12 cellular contexts compared by ENCODE assay signal in the genomic region with DNA sequence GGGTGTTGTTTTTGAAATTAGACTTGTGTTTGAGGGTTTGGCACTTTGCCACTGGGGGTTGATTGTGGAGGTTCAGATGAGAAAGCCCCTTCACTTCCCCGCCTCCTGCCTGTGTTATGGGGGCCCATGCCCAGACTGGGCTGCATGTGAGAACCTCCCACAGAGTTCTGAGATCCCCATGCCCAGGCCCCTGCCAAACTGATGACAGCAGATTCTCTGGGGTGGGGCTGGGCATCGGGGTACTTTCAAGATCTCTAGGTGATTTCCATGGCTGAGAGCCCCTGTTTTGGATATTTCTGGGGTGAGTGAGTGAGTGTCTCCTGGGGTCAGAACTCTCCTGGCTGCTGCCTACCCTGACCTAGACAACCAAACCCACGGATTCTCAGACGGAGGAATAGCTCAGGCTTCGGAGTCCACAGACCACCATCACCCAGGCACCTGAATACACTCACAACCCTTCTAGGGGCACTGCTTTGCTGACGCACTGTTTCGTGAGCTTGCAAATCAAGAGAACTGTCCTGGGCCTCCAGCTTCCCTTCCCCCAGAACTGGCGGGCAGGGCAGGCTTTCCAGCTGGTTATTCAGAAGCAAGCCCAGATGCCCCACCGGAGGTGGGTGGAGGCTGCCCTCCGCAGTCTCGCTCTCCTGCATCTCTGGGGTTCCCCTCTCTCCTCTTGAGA. TPM values are rescaled to one million over a fixed set of nuclear protein-coding genes. Genes with fewer than 3 reads are reported as not detected.
DNase-seq lines count a peak whose midpoint lies in the region; ATAC-seq, FAIRE-seq and TF ChIP-seq lines count a peak whose summit lies in the region.
"Had no signal": no experiment of that assay in that cellular context is flagged by ENCODE, and none has a peak within 500 bp of the region (broad histone marks: within the 10 kb centered on the region; RNA-seq: fewer than 3 reads in every experiment).

No MANE protein-coding gene starts in this region.

- WGBS in gastroesophageal sphincter (ENCODE audit: low coverage in 1 of 2), 2 donors, result no CpG with 5 or more reads among the region's 11 CpGs

- DNase-seq in activated T-cell treated with anti-CD3 and anti-CD28 coated beads for 24 hours (ENCODE audit: low read depth) (peak; percentile 44), HT-29 (ENCODE audit: low spot score) (no peak), D721Med (ENCODE audit: insufficient read length, low spot score) (no peak)
- peak; percentile 29 for DNase-seq in stimulated activated CD4-positive, alpha-beta T cell treated with anti-CD3 and anti-CD28 coated beads, Interleukin-15, amount 100 ng/mL, for 24 hours
- DNase-seq: DMS153; NK-92 treated with Interleukin-12 subunit alpha and Interleukin-12 subunit beta, amount 100 ng/mL, for 24 hours had no signal

- H3K36me3 ChIP-seq in gastroesophageal sphincter, result no peaks in the 10 kb centered on the region
- H3K36me3 ChIP-seq: breast epithelium had no signal

- no peak for TF ChIP-seq POLR2A in gastroesophageal sphincter (IDR thresholded peaks at IDR 0.05)

- FAIRE-seq in D721Med (lab: Jason Lieb, UNC), result no peak

- ATAC-seq in GM18861 (IDR thresholded peaks at IDR 0.05; ENCODE audit: unreplicated experiment) (peak; percentile 37), HG02588 (IDR thresholded peaks at IDR 0.05; ENCODE audit: unreplicated experiment) (peak; percentile 41), HG02981 (IDR thresholded peaks at IDR 0.05; ENCODE audit: unreplicated experiment) (no peak), gastroesophageal sphincter (no peak)

- no peak overlapping the region for H3K27ac ChIP-seq in gastroesophageal sphincter
- H3K27ac ChIP-seq: breast epithelium, parathyroid adenoma had no signal

- no peak for TF ChIP-seq CTCF in D721Med (IDR thresholded peaks at IDR 0.05; ENCODE audit: insufficient read depth, missing control alignments)
- no peak for TF ChIP-seq CTCF in gastroesophageal sphincter (IDR thresholded peaks at IDR 0.05)

- H3K27me3 ChIP-seq in gastroesophageal sphincter, result peaks cover 8% of the 10 kb centered on the region
- H3K27me3 ChIP-seq: breast epithelium had no signal

- H3K4me1 ChIP-seq in gastroesophageal sphincter, result peaks cover 0 to 21% (median 5%) of the 10 kb centered on the region in 3 donors
- H3K4me1 ChIP-seq: breast epithelium, parathyroid adenoma had no signal

- no peaks in the 10 kb centered on the region for H3K9me3 ChIP-seq in gastroesophageal sphincter
- H3K9me3 ChIP-seq: breast epithelium had no signal

- no peak for TF ChIP-seq EP300 in gastroesophageal sphincter (IDR thresholded peaks at IDR 0.05)

- H3K4me3 ChIP-seq in gastroesophageal sphincter, result no peak overlapping the region
- H3K4me3 ChIP-seq: breast epithelium had no signal

RNA-seq across cellular contexts. Expression of a gene that starts 6.3 kb away (rescaled TPM):
- total RNA-seq in HT-29 (2014; rRNA removed; shearing (Covaris generic)), result 39.5 and 42.4 TPM in 2 replicates
- total RNA-seq in gastroesophageal sphincter, result 1 to 10 TPM in 1 of 4 donors, under 1 TPM in 1, not detected in 2; 0.35 to 1.0 TPM

Comparison
In these comparisons a context has a peak if more than half of its experiments do, and no peak if none do; other contexts are left out.
1. ATAC-seq: peak in GM18861 (single experiment) and HG02588 (single experiment); none in HG02981 (single experiment) and gastroesophageal sphincter (single experiment).
2. DNase-seq: peak in activated T-cell treated with anti-CD3 and anti-CD28 coated beads for 24 hours (single experiment) and stimulated activated CD4-positive, alpha-beta T cell treated with anti-CD3 and anti-CD28 coated beads, Interleukin-15, amount 100 ng/mL, for 24 hours (single experiment); none in HT-29 (single experiment) and D721Med (single experiment).
3. RNA of a gene that starts 6.3 kb away (total RNA-seq): 39.5 to 42.4 TPM in HT-29; 0.35 to 1.0 TPM in gastroesophageal sphincter; every median in the first group is over 10 times any median in the second.